ENCODE assay signal across 10 cellular contexts in genomic region chr1:30881266-30882181, GRCh38. TPM values are rescaled to one million over a fixed set of nuclear protein-coding genes. Genes with fewer than 3 reads are reported as not detected.
A peak's percentile ranks its signal among the peaks of the same experiment; 100 is the strongest.
DNase-seq lines count a peak whose midpoint lies in the region; ATAC-seq and TF ChIP-seq lines count a peak whose summit lies in the region.
"Had no signal": no experiment of that assay in that cellular context is flagged by ENCODE, and none has a peak within 500 bp of the region (broad histone marks: within the 10 kb centered on the region; RNA-seq: fewer than 3 reads in every experiment).

No MANE protein-coding gene starts in this region.

- H4K20me1 ChIP-seq in OCI-LY3 (ENCODE audit: insufficient read depth, low read length): no peaks in the 10 kb centered on the region
- peaks cover 25% of the 10 kb centered on the region for H4K20me1 ChIP-seq in osteoblast (ENCODE audit: insufficient read depth, low read length)

- H3K79me2 ChIP-seq in OCI-LY3 (ENCODE audit: low read length) (no peaks in the 10 kb centered on the region), osteoblast (ENCODE audit: insufficient read depth, low read length) (no peaks in the 10 kb centered on the region)

- CTCF ChIA-PET in activated CD4-positive, alpha-beta T cell treated with anti-CD3 and anti-CD28 coated beads for 36 hours (lab: Charles Lee): no interaction called here
- CTCF ChIA-PET in activated CD4-positive, alpha-beta T cell treated with anti-CD3 and anti-CD28 coated beads, Interleukin-2, amount 10 ng/mL, durations not matched to agents 7 days and 5 days (lab: Charles Lee): no interaction called here

- no peak for ATAC-seq in activated CD4-positive, alpha-beta T cell treated with anti-CD3 and anti-CD28 coated beads for 36 hours
- peak; percentile 72 for ATAC-seq in HG02763 (IDR thresholded peaks at IDR 0.05; ENCODE audit: unreplicated experiment)

- no peaks in the 10 kb centered on the region for H3K4me1 Mint-ChIP-seq in activated CD4-positive, alpha-beta T cell treated with anti-CD3 and anti-CD28 coated beads for 36 hours
- no peaks in the 10 kb centered on the region for H3K4me1 Mint-ChIP-seq in activated CD4-positive, alpha-beta T cell treated with anti-CD3 and anti-CD28 coated beads, Interleukin-2, amount 10 ng/mL, durations not matched to agents 7 days and 5 days
- peaks cover 36% of the 10 kb centered on the region for H3K4me1 Mint-ChIP-seq in mesothelial cell of epicardium

- peaks cover 23% of the 10 kb centered on the region for H3K27me3 ChIP-seq in OCI-LY3 (ENCODE audit: low read depth, low read length)
- no peaks in the 10 kb centered on the region for H3K27me3 ChIP-seq in osteoblast (ENCODE audit: insufficient read depth, low read length)

- H3K4me2 ChIP-seq in OCI-LY3 (ENCODE audit: low read length) (peak overlapping the region; percentile 55), osteoblast (ENCODE audit: insufficient read depth, low read length) (no peak overlapping the region)

- H3K4me3 Mint-ChIP-seq in activated CD4-positive, alpha-beta T cell treated with anti-CD3 and anti-CD28 coated beads for 36 hours: no peak overlapping the region
- H3K4me3 Mint-ChIP-seq in activated CD4-positive, alpha-beta T cell treated with anti-CD3 and anti-CD28 coated beads, Interleukin-2, amount 10 ng/mL, durations not matched to agents 7 days and 5 days: no peak overlapping the region
- H3K4me3 Mint-ChIP-seq in mesothelial cell of epicardium: no peak overlapping the region

- no peak for TF ChIP-seq CTCF in OCI-LY3 (IDR thresholded peaks at IDR 0.05; ENCODE audit: low read depth, low read length)
- TF ChIP-seq CTCF in osteoblast (IDR thresholded peaks at IDR 0.05; ENCODE audit: extremely low read depth, low read depth, low read length): no peak
- no peak for TF ChIP-seq CTCF in mesothelial cell of epicardium (IDR thresholded peaks at IDR 0.05; ENCODE audit: unreplicated experiment)

- H3K9me3 ChIP-seq in OCI-LY3 (ENCODE audit: insufficient read depth, low read length): no peaks in the 10 kb centered on the region
- no peaks in the 10 kb centered on the region for H3K9me3 ChIP-seq in osteoblast (ENCODE audit: low read depth, low read length)

- intact Hi-C loops in activated CD4-positive, alpha-beta T cell treated with anti-CD3 and anti-CD28 coated beads for 36 hours (cut with DNase I, micrococcal nuclease): no loop called here

- H3K36me3 ChIP-seq in OCI-LY3 (replicated peaks; ENCODE audit: low read depth, low read length) (no peaks in the 10 kb centered on the region), osteoblast (ENCODE audit: insufficient read depth, low read length) (no peaks in the 10 kb centered on the region)

- no peak overlapping the region for H3K9ac ChIP-seq in OCI-LY3 (ENCODE audit: low read length)

- no peaks in the 10 kb centered on the region for H3K9me3 Mint-ChIP-seq in activated CD4-positive, alpha-beta T cell treated with anti-CD3 and anti-CD28 coated beads for 36 hours (ENCODE audit: low read depth)
- no peaks in the 10 kb centered on the region for H3K9me3 Mint-ChIP-seq in activated CD4-positive, alpha-beta T cell treated with anti-CD3 and anti-CD28 coated beads, Interleukin-2, amount 10 ng/mL, durations not matched to agents 7 days and 5 days
- no peaks in the 10 kb centered on the region for H3K9me3 Mint-ChIP-seq in mesothelial cell of epicardium

- peak; percentile 34 for DNase-seq in activated CD4-positive, alpha-beta T cell treated with anti-CD3 and anti-CD28 coated beads for 36 hours
- no peak for DNase-seq in activated CD4-positive, alpha-beta T cell treated with anti-CD3 and anti-CD28 coated beads, Interleukin-2, amount 10 ng/mL, durations not matched to agents 7 days and 5 days
- peak; percentile 66 for DNase-seq in osteoblast (ENCODE audit: insufficient read length, low spot score, missing footprints)
- DNase-seq in mesothelial cell of epicardium (ENCODE audit: low spot score in 2 of 2, unreplicated experiment in 2 of 2): no peak
- no peak for DNase-seq in NCI-H748 treated with DMSO at 0.1 percent for 48 hours (lab: John Stamatoyannopoulos, UW)
- no peak for DNase-seq in stimulated activated CD4-positive, alpha-beta T cell treated with anti-CD3 and anti-CD28 coated beads, Interleukin-2, amount 100 ng/mL, for 24 hours
- DNase-seq: ACHN had no signal

- H3K4me3 ChIP-seq in OCI-LY3 (ENCODE audit: low read length): peak overlapping the region; percentile 5
- H3K4me3 ChIP-seq in osteoblast (ENCODE audit: insufficient read depth, low read length): no peak overlapping the region

- no peaks in the 10 kb centered on the region for H3K36me3 Mint-ChIP-seq in activated CD4-positive, alpha-beta T cell treated with anti-CD3 and anti-CD28 coated beads for 36 hours (ENCODE audit: low read depth)
- H3K36me3 Mint-ChIP-seq in activated CD4-positive, alpha-beta T cell treated with anti-CD3 and anti-CD28 coated beads, Interleukin-2, amount 10 ng/mL, durations not matched to agents 7 days and 5 days (ENCODE audit: low read depth): no peaks in the 10 kb centered on the region
- H3K36me3 Mint-ChIP-seq in mesothelial cell of epicardium: no peaks in the 10 kb centered on the region

- POLR2A ChIA-PET in activated CD4-positive, alpha-beta T cell treated with anti-CD3 and anti-CD28 coated beads for 36 hours (lab: Charles Lee): no interaction called here
- POLR2A ChIA-PET in activated CD4-positive, alpha-beta T cell treated with anti-CD3 and anti-CD28 coated beads, Interleukin-2, amount 10 ng/mL, durations not matched to agents 7 days and 5 days (lab: Charles Lee): no interaction called here

- peaks cover 14% of the 10 kb centered on the region for H3K27me3 Mint-ChIP-seq in activated CD4-positive, alpha-beta T cell treated with anti-CD3 and anti-CD28 coated beads for 36 hours
- peaks cover 24% of the 10 kb centered on the region for H3K27me3 Mint-ChIP-seq in activated CD4-positive, alpha-beta T cell treated with anti-CD3 and anti-CD28 coated beads, Interleukin-2, amount 10 ng/mL, durations not matched to agents 7 days and 5 days
- H3K27me3 Mint-ChIP-seq in mesothelial cell of epicardium (ENCODE audit: low read depth): no peaks in the 10 kb centered on the region

- H2AFZ ChIP-seq in OCI-LY3 (ENCODE audit: low read depth, low read length): no peak overlapping the region
- no peak overlapping the region for H2AFZ ChIP-seq in osteoblast (ENCODE audit: low read length)

- no peak overlapping the region for H3K27ac Mint-ChIP-seq in activated CD4-positive, alpha-beta T cell treated with anti-CD3 and anti-CD28 coated beads for 36 hours
- no peak overlapping the region for H3K27ac Mint-ChIP-seq in activated CD4-positive, alpha-beta T cell treated with anti-CD3 and anti-CD28 coated beads, Interleukin-2, amount 10 ng/mL, durations not matched to agents 7 days and 5 days
- H3K27ac Mint-ChIP-seq in mesothelial cell of epicardium: no peak overlapping the region

- H3K4me1 ChIP-seq in OCI-LY3 (ENCODE audit: low read length) (peaks cover 13% of the 10 kb centered on the region), osteoblast (ENCODE audit: insufficient read depth, low read length) (peaks cover 8% of the 10 kb centered on the region)

- H3K27ac ChIP-seq in OCI-LY3 (ENCODE audit: low read length) (no peak overlapping the region), osteoblast (ENCODE audit: low read depth, low read length) (no peak overlapping the region)
- H3K27ac ChIP-seq: epithelial cell of prostate had no signal

RNA-seq across cellular contexts. Expression of gene SDC3, which starts 27.0 kb away (rescaled TPM):
- total RNA-seq in activated CD4-positive, alpha-beta T cell treated with anti-CD3 and anti-CD28 coated beads for 36 hours: under 1 TPM; 0.18 to 0.37 TPM
- total RNA-seq in activated CD4-positive, alpha-beta T cell treated with anti-CD3 and anti-CD28 coated beads, Interleukin-2, amount 10 ng/mL, durations not matched to agents 7 days and 5 days: under 1 TPM; 0.10 to 0.12 TPM
- total RNA-seq in osteoblast (38.0 and 39.8 TPM in 2 replicates), mesothelial cell of epicardium (43.2 to 46.7 TPM (median 43.3 TPM) in 3 replicates)

Comparison
In these comparisons a context has a peak if more than half of its experiments do, and no peak if none do; other contexts are left out.
1. DNase-seq: peak in activated CD4-positive, alpha-beta T cell treated with anti-CD3 and anti-CD28 coated beads for 36 hours (single experiment) and osteoblast (single experiment); none in activated CD4-positive, alpha-beta T cell treated with anti-CD3 and anti-CD28 coated beads, Interleukin-2, amount 10 ng/mL, durations not matched to agents 7 days and 5 days (single experiment), mesothelial cell of epicardium (0 of 2), NCI-H748 treated with DMSO at 0.1 percent for 48 hours (single experiment) and stimulated activated CD4-positive, alpha-beta T cell treated with anti-CD3 and anti-CD28 coated beads, Interleukin-2, amount 100 ng/mL, for 24 hours (0 of 2).
2. RNA of gene SDC3, which starts 27.0 kb away (total RNA-seq): 43.2 to 46.7 TPM in mesothelial cell of epicardium and 38.0 to 39.8 TPM in osteoblast; 0.18 to 0.37 TPM in activated CD4-positive, alpha-beta T cell treated with anti-CD3 and anti-CD28 coated beads for 36 hours and 0.10 to 0.12 TPM in activated CD4-positive, alpha-beta T cell treated with anti-CD3 and anti-CD28 coated beads, Interleukin-2, amount 10 ng/mL, durations not matched to agents 7 days and 5 days; every median in the first group is over 10 times any median in the second.